ENCODE assay signal across 8 cellular contexts in genomic region chr2:12931211-12931844, GRCh38.
DNase-seq lines count a peak whose midpoint lies in the region; ATAC-seq and TF ChIP-seq lines count a peak whose summit lies in the region.

No MANE protein-coding gene starts in this region.

- no peak overlapping the region for H3K27ac Mint-ChIP-seq in T-helper 17 cell

- H3K4me3 ChIP-seq in gastroesophageal sphincter (no peak overlapping the region), prostate gland (no peak overlapping the region)

- TF ChIP-seq POLR2A in gastroesophageal sphincter (IDR thresholded peaks at IDR 0.05) (no peak), prostate gland (IDR thresholded peaks at IDR 0.05) (no peak)

- H3K36me3 ChIP-seq in gastroesophageal sphincter = no peaks in the 10 kb centered on the region
- no peaks in the 10 kb centered on the region for H3K36me3 ChIP-seq in prostate gland

- 28 to 33% methylated on average over 3 to 4 of the region's 4 CpGs for WGBS in gastroesophageal sphincter (ENCODE audit: low coverage in 1 of 2), 2 donors
- WGBS in prostate gland = 28% methylated on average over 4 of the region's 4 CpGs

- H3K9me3 ChIP-seq in T-helper 17 cell (ENCODE audit: control insufficient read depth, low read length, poor library complexity, severe bottlenecking) (no peaks in the 10 kb centered on the region), gastroesophageal sphincter (no peaks in the 10 kb centered on the region), prostate gland (no peaks in the 10 kb centered on the region)

- in situ Hi-C loops in ACHN (cut with HindIII; ENCODE audit: low pct_ligation_motif_present, low pct_unique_long_range_greater_than_20kb, low sequenced_read_pairs) = no loop called here

- H3K4me3 Mint-ChIP-seq in T-helper 17 cell = no peak overlapping the region

- ATAC-seq in T-helper 17 cell = peak; percentile 65
- peak; percentile 71 for ATAC-seq in gastroesophageal sphincter
- ATAC-seq in GM18520 (IDR thresholded peaks at IDR 0.05; ENCODE audit: unreplicated experiment) = no peak

- TF ChIP-seq CTCF in GM12873 (IDR thresholded peaks at IDR 0.05; ENCODE audit: insufficient read depth, low read depth, low read length, missing control alignments) (peak; percentile 79), LNCAP (IDR thresholded peaks at IDR 0.05) (peak; percentile 59), gastroesophageal sphincter (IDR thresholded peaks at IDR 0.05) (peak; percentile 86 to 95 (median 91)), prostate gland (IDR thresholded peaks at IDR 0.05) (peak; percentile 46 to 85 (median 80))

- H3K27me3 Mint-ChIP-seq in T-helper 17 cell = no peaks in the 10 kb centered on the region

- TF ChIP-seq EP300 in gastroesophageal sphincter (IDR thresholded peaks at IDR 0.05) = no peak

- H3K27me3 ChIP-seq in gastroesophageal sphincter = no peaks in the 10 kb centered on the region
- no peaks in the 10 kb centered on the region for H3K27me3 ChIP-seq in prostate gland (replicated peaks; ENCODE audit: insufficient read depth)

- DNase-seq in ACHN (peak; percentile 43), T-helper 17 cell (no peak), prostate gland (ENCODE audit: low spot score) (peak; percentile 10)
- DNase-seq in activated naive CD4-positive, alpha-beta T cell (lab: John Stamatoyannopoulos, UW) = no peak

- no peaks in the 10 kb centered on the region for H3K36me3 Mint-ChIP-seq in T-helper 17 cell (ENCODE audit: low read depth)

- intact Hi-C loops in prostate gland (cut with DNase I) = loop anchor here (5.0 to 10.0 kb wide), 4 partner anchors 76 to 1067 kb away; partner anchors contain the start of gene TRIB2

- H3K4me1 Mint-ChIP-seq in T-helper 17 cell = peaks cover 29% of the 10 kb centered on the region

- H3K27ac ChIP-seq in gastroesophageal sphincter = no peak overlapping the region
- no peak overlapping the region for H3K27ac ChIP-seq in prostate gland

- H3K4me1 ChIP-seq in gastroesophageal sphincter (peaks cover 0 to 7% (median 0%) of the 10 kb centered on the region in 3 donors), prostate gland (replicated peaks) (no peaks in the 10 kb centered on the region)

Comparison
In these comparisons a context has a peak if more than half of its experiments do, and no peak if none do; other contexts are left out.
1. DNase-seq: peak in ACHN (single experiment) and prostate gland (single experiment); none in T-helper 17 cell (0 of 3) and activated naive CD4-positive, alpha-beta T cell (0 of 4).
2. Peak in every context shown above with its lines, with median percentiles within 50 percentile points of each other: CTCF ChIP-seq.